In genomic region chr10:62443866-62444265, GRCh38 we compare ENCODE assay signal across 2 cellular contexts.
TF ChIP-seq lines count a peak whose summit lies in the region.

No MANE protein-coding gene starts in this region.

TF ChIP-seq in GM23338, 12 proteins besides CTCF, POLR2A, EP300 and RAD21:
- TF ChIP-seq ZNF114 (CRISPR knock-in tag; IDR thresholded peaks at IDR 0.05): no peak
- no peak for TF ChIP-seq REST (IDR thresholded peaks at IDR 0.05; ENCODE audit: unreplicated experiment)
- no peak for TF ChIP-seq CREB1 (CRISPR knock-in tag; IDR thresholded peaks at IDR 0.05; ENCODE audit: low read depth)
- no peak for TF ChIP-seq ZNF462 (CRISPR knock-in tag; IDR thresholded peaks at IDR 0.05)
- no peak for TF ChIP-seq STAT1 (IDR thresholded peaks at IDR 0.05; ENCODE audit: unreplicated experiment)
- TF ChIP-seq EZH2phosphoT487 (IDR thresholded peaks at IDR 0.05; ENCODE audit: unreplicated experiment): no peak
- no peak for TF ChIP-seq JUNB (IDR thresholded peaks at IDR 0.05; ENCODE audit: unreplicated experiment)
- TF ChIP-seq EZH2 (IDR thresholded peaks at IDR 0.05; ENCODE audit: low read depth, unreplicated experiment): no peak
- no peak for TF ChIP-seq NANOG (IDR thresholded peaks at IDR 0.05; ENCODE audit: borderline replicate concordance)
- TF ChIP-seq ZNF331 (CRISPR knock-in tag; IDR thresholded peaks at IDR 0.05; ENCODE audit: low read depth): no peak
- TF ChIP-seq ETS1 (IDR thresholded peaks at IDR 0.05): no peak
- TF ChIP-seq POLR2AphosphoS5 (IDR thresholded peaks at IDR 0.05; ENCODE audit: low read depth): no peak

TF ChIP-seq in H1, 55 proteins besides CTCF, POLR2A, EP300 and RAD21:
- TF ChIP-seq SIRT6 (IDR thresholded peaks at IDR 0.05; ENCODE audit: low read length) (no peak), SRF (IDR thresholded peaks at IDR 0.05; ENCODE audit: low read depth, low read length) (no peak)
